In genomic region chr17:55230716-55231115, GRCh38 we compare ENCODE assay signal across 35 cellular contexts.
"Had no signal": no experiment of that assay in that cellular context is flagged by ENCODE, and none has a peak within 500 bp of the region (broad histone marks: within the 10 kb centered on the region; RNA-seq: fewer than 3 reads in every experiment).

No MANE protein-coding gene starts in this region.

- H3K4me1 Mint-ChIP-seq: activated CD4-positive, alpha-beta T cell treated with anti-CD3 and anti-CD28 coated beads, Interleukin-2, amount 10 ng/mL, durations not matched to agents 24 days and 14 days; activated naive CD4-positive, alpha-beta T cell treated with anti-CD3 and anti-CD28 coated beads, Interleukin-2, amount 10 ng/mL, durations not matched to agents 7 days and 5 days; activated naive CD4-positive, alpha-beta T cell treated with anti-CD3 and anti-CD28 coated beads, Interleukin-2, amount 50 U/mL, for 24 hours; activated naive CD8-positive, alpha-beta T cell treated with anti-CD3 and anti-CD28 coated beads, Interleukin-2, amount 10 ng/mL, durations not matched to agents 7 days and 5 days; activated naive CD8-positive, alpha-beta T cell treated with anti-CD3 and anti-CD28 coated beads, Interleukin-2, amount 50 U/mL, for 24 hours; brain; central memory CD8-positive, alpha-beta T cell had no signal

- H3K27ac ChIP-seq: ascending aorta, cardiac muscle cell, VCaP had no signal

- H3K4me3 Mint-ChIP-seq: activated B cell treated with CpG ODN at 0.5 μM for 24 hours; activated CD4-positive, alpha-beta memory T cell treated with anti-CD3 and anti-CD28 coated beads for 36 hours; activated CD4-positive, alpha-beta T cell treated with anti-CD3 and anti-CD28 coated beads, Interleukin-2, amount 10 ng/mL, durations not matched to agents 24 days and 14 days; activated CD8-positive, alpha-beta T cell treated with anti-CD3 and anti-CD28 coated beads for 36 hours; activated naive CD4-positive, alpha-beta T cell treated with anti-CD3 and anti-CD28 coated beads, Interleukin-2, amount 10 ng/mL, durations not matched to agents 7 days and 5 days; activated naive CD4-positive, alpha-beta T cell treated with anti-CD3 and anti-CD28 coated beads, Interleukin-2, amount 50 U/mL, for 24 hours; activated naive CD8-positive, alpha-beta T cell; activated naive CD8-positive, alpha-beta T cell treated with anti-CD3 and anti-CD28 coated beads, Interleukin-2, amount 10 ng/mL, durations not matched to agents 7 days and 5 days; activated naive CD8-positive, alpha-beta T cell treated with anti-CD3 and anti-CD28 coated beads, Interleukin-2, amount 50 U/mL, for 24 hours; activated T-cell treated with anti-CD3 and anti-CD28 coated beads, Interleukin-2, amount 50 U/mL, for 4 hours; activated T-cell treated with anti-CD3 and anti-CD28 coated beads, Interleukin-2, amount 50 U/mL, for 72 hours; activated T-helper 1 cell treated with anti-CD3 and anti-CD28 coated beads, Interleukin-12 subunit alpha, Interleukin-12 subunit beta, Interleukin-2, Interleukin-4 antibody, amounts not matched to agents 30 ng/mL and 10 ng/mL and 1 ng/mL, durations not matched to agents 14 hours and 24 hours and 36 hours; brain; central memory CD8-positive, alpha-beta T cell; T-helper 2 cell treated with Interferon-gamma antibody and Interleukin-4, amounts not matched to agents 5 μg/mL and 100 μg/mL, for 36 hours had no signal

- DNase-seq: activated B cell treated with CpG ODN at 0.5 μM for 24 hours; activated CD4-positive, alpha-beta memory T cell treated with anti-CD3 and anti-CD28 coated beads for 36 hours; activated CD4-positive, alpha-beta T cell treated with anti-CD3 and anti-CD28 coated beads for 4 hours; activated CD4-positive, alpha-beta T cell treated with anti-CD3 and anti-CD28 coated beads, Interleukin-2, amount 10 ng/mL, durations not matched to agents 24 days and 14 days; activated CD4-positive, alpha-beta T cell treated with anti-CD3 and anti-CD28 coated beads, Interleukin-2, amount 50 U/mL, for 1 hour; activated CD4-positive, alpha-beta T cell treated with anti-CD3 and anti-CD28 coated beads, Interleukin-2, amount 50 U/mL, for 4 hours; activated CD4-positive, CD25-positive, alpha-beta regulatory T cell treated with anti-CD3 and anti-CD28 coated beads, Interleukin-2, amount 50 U/mL, for 72 hours; activated CD8-positive, alpha-beta memory T cell treated with anti-CD3 and anti-CD28 coated beads, Interleukin-2, amount 50 U/mL, for 4 hours; activated CD8-positive, alpha-beta T cell treated with anti-CD3 and anti-CD28 coated beads for 36 hours; activated effector memory CD4-positive, alpha-beta T cell treated with Interleukin-2 at 50 U/mL for 16 hours; activated gamma-delta T cell; activated naive CD4-positive, alpha-beta T cell treated with anti-CD3 and anti-CD28 coated beads, Interleukin-2, amount 10 ng/mL, durations not matched to agents 7 days and 5 days; activated naive CD4-positive, alpha-beta T cell treated with Interleukin-2 at 50 U/mL for 16 hours; activated naive CD8-positive, alpha-beta T cell treated with anti-CD3 and anti-CD28 coated beads, Interleukin-2, amount 10 ng/mL, durations not matched to agents 7 days and 5 days; activated naive CD8-positive, alpha-beta T cell treated with anti-CD3 and anti-CD28 coated beads, Interleukin-2, amount 50 U/mL, for 24 hours; activated T-cell treated with anti-CD3 and anti-CD28 coated beads for 4 hours; activated T-cell treated with anti-CD3 and anti-CD28 coated beads, Interleukin-2, amount 50 U/mL, for 1 hour; activated T-cell treated with anti-CD3 and anti-CD28 coated beads, Interleukin-2, amount 50 U/mL, for 4 hours; activated T-cell treated with anti-CD3 and anti-CD28 coated beads, Interleukin-2, amount 50 U/mL, for 72 hours; amygdala; anterior cingulate cortex; caudate nucleus; cerebellar nuclear complex; T-helper 2 cell; T-helper 9 cell had no signal

- ATAC-seq: activated CD8-positive, alpha-beta T cell treated with anti-CD3 and anti-CD28 coated beads for 36 hours; activated naive CD8-positive, alpha-beta T cell treated with anti-CD3 and anti-CD28 coated beads, Interleukin-2, amount 50 U/mL, for 24 hours; activated T-cell treated with anti-CD3 and anti-CD28 coated beads, Interleukin-2, amount 50 U/mL, for 4 hours; activated T-cell treated with anti-CD3 and anti-CD28 coated beads, Interleukin-2, amount 50 U/mL, for 72 hours had no signal

- H3K36me3 Mint-ChIP-seq: activated CD4-positive, alpha-beta memory T cell treated with anti-CD3 and anti-CD28 coated beads for 36 hours; activated naive CD4-positive, alpha-beta T cell treated with anti-CD3 and anti-CD28 coated beads, Interleukin-2, amount 10 ng/mL, durations not matched to agents 7 days and 5 days; activated naive CD4-positive, alpha-beta T cell treated with anti-CD3 and anti-CD28 coated beads, Interleukin-2, amount 50 U/mL, for 24 hours; activated naive CD8-positive, alpha-beta T cell; activated naive CD8-positive, alpha-beta T cell treated with anti-CD3 and anti-CD28 coated beads, Interleukin-2, amount 10 ng/mL, durations not matched to agents 7 days and 5 days; brain had no signal

- H3K27me3 Mint-ChIP-seq: activated CD4-positive, alpha-beta memory T cell treated with anti-CD3 and anti-CD28 coated beads for 36 hours had no signal

- H3K9me3 Mint-ChIP-seq: activated CD4-positive, alpha-beta T cell treated with anti-CD3 and anti-CD28 coated beads, Interleukin-2, amount 10 ng/mL, durations not matched to agents 24 days and 14 days; activated naive CD4-positive, alpha-beta T cell treated with anti-CD3 and anti-CD28 coated beads, Interleukin-2, amount 10 ng/mL, durations not matched to agents 7 days and 5 days; activated naive CD8-positive, alpha-beta T cell treated with anti-CD3 and anti-CD28 coated beads, Interleukin-2, amount 10 ng/mL, durations not matched to agents 7 days and 5 days; activated naive CD8-positive, alpha-beta T cell treated with anti-CD3 and anti-CD28 coated beads, Interleukin-2, amount 50 U/mL, for 24 hours; activated T-helper 1 cell treated with anti-CD3 and anti-CD28 coated beads, Interleukin-12 subunit alpha, Interleukin-12 subunit beta, Interleukin-2, Interleukin-4 antibody, amounts not matched to agents 30 ng/mL and 10 ng/mL and 1 ng/mL, durations not matched to agents 14 hours and 24 hours and 36 hours; activated T-helper 2 cell treated with anti-CD3 and anti-CD28 coated beads, Interferon-gamma antibody, Interleukin-2, Interleukin-4, amounts not matched to agents 10 μg/mL and 5 μg/mL and 100 μg/mL, durations not matched to agents 14 hours and 24 hours and 36 hours; brain; central memory CD8-positive, alpha-beta T cell; T-helper 2 cell treated with Interferon-gamma antibody and Interleukin-4, amounts not matched to agents 5 μg/mL and 100 μg/mL, for 36 hours had no signal

- H3K27ac Mint-ChIP-seq: activated B cell treated with CpG ODN at 0.5 μM for 24 hours; activated CD4-positive, alpha-beta memory T cell treated with anti-CD3 and anti-CD28 coated beads for 36 hours; activated CD4-positive, alpha-beta T cell treated with anti-CD3 and anti-CD28 coated beads, Interleukin-2, amount 10 ng/mL, durations not matched to agents 24 days and 14 days; activated CD8-positive, alpha-beta T cell treated with anti-CD3 and anti-CD28 coated beads for 36 hours; activated naive CD4-positive, alpha-beta T cell treated with anti-CD3 and anti-CD28 coated beads, Interleukin-2, amount 10 ng/mL, durations not matched to agents 7 days and 5 days; activated naive CD4-positive, alpha-beta T cell treated with anti-CD3 and anti-CD28 coated beads, Interleukin-2, amount 50 U/mL, for 24 hours; activated naive CD8-positive, alpha-beta T cell; activated naive CD8-positive, alpha-beta T cell treated with anti-CD3 and anti-CD28 coated beads, Interleukin-2, amount 10 ng/mL, durations not matched to agents 7 days and 5 days; activated naive CD8-positive, alpha-beta T cell treated with anti-CD3 and anti-CD28 coated beads, Interleukin-2, amount 50 U/mL, for 24 hours; activated T-cell treated with anti-CD3 and anti-CD28 coated beads, Interleukin-2, amount 50 U/mL, for 72 hours; activated T-helper 1 cell treated with anti-CD3 and anti-CD28 coated beads, Interleukin-12 subunit alpha, Interleukin-12 subunit beta, Interleukin-2, Interleukin-4 antibody, amounts not matched to agents 30 ng/mL and 10 ng/mL and 1 ng/mL, durations not matched to agents 14 hours and 24 hours and 36 hours; activated T-helper 2 cell treated with anti-CD3 and anti-CD28 coated beads, Interferon-gamma antibody, Interleukin-2, Interleukin-4, amounts not matched to agents 10 μg/mL and 5 μg/mL and 100 μg/mL, durations not matched to agents 14 hours and 24 hours and 36 hours; brain; T-helper 2 cell treated with Interferon-gamma antibody and Interleukin-4, amounts not matched to agents 5 μg/mL and 100 μg/mL, for 36 hours had no signal
